Comparison of ENCODE assay signal across 8 cellular contexts in the genomic region with DNA sequence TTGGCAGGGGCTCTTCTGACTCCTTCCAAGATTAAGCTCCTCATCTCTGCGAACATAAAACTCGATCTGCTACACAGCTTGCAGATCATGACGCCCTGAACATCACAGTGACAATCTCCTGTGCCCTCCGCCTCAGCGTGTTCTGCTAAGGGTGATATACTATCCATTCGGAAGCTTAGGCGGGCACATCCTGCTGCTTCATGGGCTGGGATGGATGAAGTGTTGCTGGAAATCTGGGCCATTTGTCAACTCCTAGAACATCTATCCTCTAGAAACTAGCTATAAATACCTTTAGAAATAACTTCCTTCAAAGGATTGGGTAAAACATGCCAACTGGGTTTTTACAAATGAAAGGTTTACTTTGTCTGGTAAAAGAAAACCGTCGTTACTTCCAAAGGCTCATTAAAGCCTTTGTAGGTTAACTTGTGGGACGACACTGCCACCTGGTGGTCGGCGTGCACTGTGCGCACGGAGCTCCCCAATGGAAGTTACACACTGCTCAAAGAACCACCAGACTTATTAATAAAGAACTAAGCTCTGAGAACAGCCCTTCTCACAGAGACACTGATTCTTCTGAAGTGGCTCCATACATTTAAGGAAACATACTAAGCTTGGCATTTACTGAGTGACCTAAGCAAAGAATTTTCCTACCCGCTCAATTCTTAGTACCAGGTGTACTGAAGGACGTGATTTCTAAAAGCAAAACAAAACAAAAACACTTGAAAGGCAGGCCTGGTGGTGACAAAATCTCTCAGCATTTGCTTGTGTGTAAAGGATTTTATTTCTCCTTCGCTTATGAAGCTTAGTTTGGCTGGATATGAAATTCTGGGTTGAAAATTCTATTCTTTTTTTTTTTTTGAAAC. TPM values are rescaled to one million over a fixed set of nuclear protein-coding genes. Genes with fewer than 3 reads are reported as not detected.
DNase-seq lines count a peak whose midpoint lies in the region; ATAC-seq and TF ChIP-seq lines count a peak whose summit lies in the region.

No MANE protein-coding gene starts in this region.

- H3K79me2 ChIP-seq in HCT116 (ENCODE audit: insufficient read depth, low read length) = no peaks in the 10 kb centered on the region

- H3K4me2 ChIP-seq in HCT116 (ENCODE audit: low read length) = no peak overlapping the region

- DNase-seq in COLO668 (lab: John Stamatoyannopoulos, UW; ENCODE audit: unreplicated experiment) = peak; percentile 86
- DNase-seq in HCT116 (ENCODE audit: low read depth, low spot score) = peak; percentile 52
- DNase-seq in NCI-H526 (lab: John Stamatoyannopoulos, UW) = peak; percentile 42 to 85
- DNase-seq in activated CD4-positive, alpha-beta T cell treated with anti-CD3 and anti-CD28 coated beads, Interleukin-2, amount 50 U/mL, for 4 hours = peak; percentile 89 to 93
- peak; percentile 90 for DNase-seq in dermis blood vessel endothelial cell
- peak; percentile 84 to 87 (median 84) for DNase-seq in right lobe of liver
- DNase-seq in stimulated activated CD4-positive, alpha-beta T cell treated with anti-CD3 and anti-CD28 coated beads, Interleukin-4, amount 100 ng/mL, for 24 hours = peak; percentile 91

- CTCF ChIA-PET in HCT116 (lab: Charles Lee) = interaction anchor here (0.6 to 2.0 kb wide), 25 partner anchors 9 to 822 kb away, joined by 3 to 41 read pairs (median 5); no protein-coding TSS in a partner anchor

- no TSS peak for BruUV-seq in HCT116 (replicated peaks; lab: Mats Ljungman, UMichigan)

- peak; percentile 95 for ATAC-seq in HCT116
- peak; percentile 80 to 93 (median 85) for ATAC-seq in right lobe of liver
- ATAC-seq in HG03039 (IDR thresholded peaks at IDR 0.05; ENCODE audit: unreplicated experiment) = no peak

- H3K4me1 ChIP-seq in HCT116 (ENCODE audit: control insufficient read depth in 1 of 2, insufficient read depth in 2 of 2, low read length in 2 of 2) = no peaks in the 10 kb centered on the region
- peaks cover 0 to 10% (median 4%) of the 10 kb centered on the region in 4 donors for H3K4me1 ChIP-seq in right lobe of liver

- TF ChIP-seq CTCF in HCT116 (IDR thresholded peaks at IDR 0.05 in 2 of 3, conservative IDR thresholded peaks at IDR 0.05 in 1 of 3; ENCODE audit: borderline replicate concordance in 1 of 3, insufficient read depth in 1 of 3, low read depth in 2 of 3, low read length in 2 of 3) = peak; percentile 78 to 98 (median 89); a peak in 5 of 6 replicates
- peak; percentile 93 to 99 (median 97) for TF ChIP-seq CTCF in right lobe of liver (IDR thresholded peaks at IDR 0.05)

- H3K27ac ChIP-seq in HCT116 (ENCODE audit: low read depth, low read length) (no peak overlapping the region), right lobe of liver (no peak overlapping the region)

- no peaks in the 10 kb centered on the region for H4K20me1 ChIP-seq in HCT116 (ENCODE audit: insufficient read depth)

- H3K4me3 ChIP-seq in HCT116 (replicated peaks in 1 of 2; ENCODE audit: low read depth in 1 of 2, low read length in 2 of 2) (no peak overlapping the region), right lobe of liver (no peak overlapping the region)

- RAD21 ChIA-PET in HCT116 (lab: Charles Lee; ENCODE audit: low non-redundant PET in 1 of 2, low total read pairs in 2 of 2, uncharacterized antibody in 2 of 2, unreplicated experiment in 2 of 2) = interaction anchor here (0.6 to 1.5 kb wide), 8 partner anchors 143 to 306 kb away, joined by 3 to 10 read pairs (median 5); no protein-coding TSS in a partner anchor

- POLR2A ChIA-PET in HCT116 (lab: Charles Lee) = interaction anchor here (0.8 to 1.4 kb wide), 2 partner anchors 149 to 287 kb away, joined by 4 read pairs; no protein-coding TSS in a partner anchor

- intact Hi-C loops in HCT116 (cut with micrococcal nuclease) = loop anchor here (1.0 to 5.0 kb wide), 6 partner anchors 95 to 642 kb away; no protein-coding TSS in a partner anchor
- intact Hi-C loops in right lobe of liver (cut with DNase I) = loop anchor here (5.0 to 10.0 kb wide), 2 partner anchors 143 to 295 kb away; no protein-coding TSS in a partner anchor

- H3K9me3 ChIP-seq in HCT116 (ENCODE audit: control insufficient read depth in 1 of 2, insufficient read depth in 1 of 2, low read depth in 1 of 2, low read length in 2 of 2) = no peaks in the 10 kb centered on the region
- H3K9me3 ChIP-seq in right lobe of liver = no peaks in the 10 kb centered on the region

- no peak for TF ChIP-seq POLR2A in HCT116 (IDR thresholded peaks at IDR 0.05; ENCODE audit: borderline replicate concordance, extremely low read depth, insufficient read depth, insufficient read length)
- no peak for TF ChIP-seq POLR2A in right lobe of liver (IDR thresholded peaks at IDR 0.05)

- peak; percentile 87 for TF ChIP-seq RAD21 in HCT116 (IDR thresholded peaks at IDR 0.05; ENCODE audit: low read depth)

- H3K9ac ChIP-seq in HCT116 (ENCODE audit: low read length) = no peak overlapping the region

- no peaks in the 10 kb centered on the region for H3K36me3 ChIP-seq in HCT116 (ENCODE audit: control insufficient read depth in 1 of 2, insufficient read depth in 2 of 2, low read length in 2 of 2)
- peaks cover 0 to 12% (median 7%) of the 10 kb centered on the region in 4 donors for H3K36me3 ChIP-seq in right lobe of liver

- no peaks in the 10 kb centered on the region for H3K9me2 ChIP-seq in HCT116 (ENCODE audit: insufficient read depth)

- WGBS in right lobe of liver (ENCODE audit: insufficient coverage, low coverage, low lambda C conversion rate, missing lambda C conversion rate) = 51% methylated on average over 13 of the region's 17 CpGs

- no peak overlapping the region for H2AFZ ChIP-seq in HCT116 (ENCODE audit: low read depth, low read length, poor library complexity, severe bottlenecking)

- H3K27me3 ChIP-seq in HCT116 (ENCODE audit: insufficient read depth, low read length) (no peaks in the 10 kb centered on the region), right lobe of liver (no peaks in the 10 kb centered on the region)

TF ChIP-seq in HCT116, 20 proteins besides CTCF, POLR2A, EP300 and RAD21 (continues in another document):
- TF ChIP-seq ATF3 (IDR thresholded peaks at IDR 0.05) (no peak), CBX3 (IDR thresholded peaks at IDR 0.05; ENCODE audit: low read depth) (no peak), EGR1 (IDR thresholded peaks at IDR 0.05; ENCODE audit: low read depth) (no peak), POLR2AphosphoS5 (IDR thresholded peaks at IDR 0.05; ENCODE audit: low read depth, low read length) (no peak), CEBPB (IDR thresholded peaks at IDR 0.05; ENCODE audit: low read depth) (no peak), SIN3A (IDR thresholded peaks at IDR 0.05; ENCODE audit: low read depth) (no peak), ZFX (IDR thresholded peaks at IDR 0.05) (no peak), JUND (IDR thresholded peaks at IDR 0.05) (no peak), ELF1 (IDR thresholded peaks at IDR 0.05; ENCODE audit: borderline replicate concordance, low read depth) (no peak)
- TF ChIP-seq, protein P1, sequence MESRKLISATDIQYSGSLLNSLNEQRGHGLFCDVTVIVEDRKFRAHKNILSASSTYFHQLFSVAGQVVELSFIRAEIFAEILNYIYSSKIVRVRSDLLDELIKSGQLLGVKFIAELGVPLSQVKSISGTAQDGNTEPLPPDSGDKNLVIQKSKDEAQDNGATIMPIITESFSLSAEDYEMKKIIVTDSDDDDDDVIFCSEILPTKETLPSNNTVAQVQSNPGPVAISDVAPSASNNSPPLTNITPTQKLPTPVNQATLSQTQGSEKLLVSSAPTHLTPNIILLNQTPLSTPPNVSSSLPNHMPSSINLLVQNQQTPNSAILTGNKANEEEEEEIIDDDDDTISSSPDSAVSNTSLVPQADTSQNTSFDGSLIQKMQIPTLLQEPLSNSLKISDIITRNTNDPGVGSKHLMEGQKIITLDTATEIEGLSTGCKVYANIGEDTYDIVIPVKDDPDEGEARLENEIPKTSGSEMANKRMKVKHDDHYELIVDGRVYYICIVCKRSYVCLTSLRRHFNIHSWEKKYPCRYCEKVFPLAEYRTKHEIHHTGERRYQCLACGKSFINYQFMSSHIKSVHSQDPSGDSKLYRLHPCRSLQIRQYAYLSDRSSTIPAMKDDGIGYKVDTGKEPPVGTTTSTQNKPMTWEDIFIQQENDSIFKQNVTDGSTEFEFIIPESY (IDR thresholded peaks at IDR 0.05; ENCODE audit: extremely low read depth, insufficient replicate concordance, low read length) = no peak
- TF ChIP-seq, protein P2, sequence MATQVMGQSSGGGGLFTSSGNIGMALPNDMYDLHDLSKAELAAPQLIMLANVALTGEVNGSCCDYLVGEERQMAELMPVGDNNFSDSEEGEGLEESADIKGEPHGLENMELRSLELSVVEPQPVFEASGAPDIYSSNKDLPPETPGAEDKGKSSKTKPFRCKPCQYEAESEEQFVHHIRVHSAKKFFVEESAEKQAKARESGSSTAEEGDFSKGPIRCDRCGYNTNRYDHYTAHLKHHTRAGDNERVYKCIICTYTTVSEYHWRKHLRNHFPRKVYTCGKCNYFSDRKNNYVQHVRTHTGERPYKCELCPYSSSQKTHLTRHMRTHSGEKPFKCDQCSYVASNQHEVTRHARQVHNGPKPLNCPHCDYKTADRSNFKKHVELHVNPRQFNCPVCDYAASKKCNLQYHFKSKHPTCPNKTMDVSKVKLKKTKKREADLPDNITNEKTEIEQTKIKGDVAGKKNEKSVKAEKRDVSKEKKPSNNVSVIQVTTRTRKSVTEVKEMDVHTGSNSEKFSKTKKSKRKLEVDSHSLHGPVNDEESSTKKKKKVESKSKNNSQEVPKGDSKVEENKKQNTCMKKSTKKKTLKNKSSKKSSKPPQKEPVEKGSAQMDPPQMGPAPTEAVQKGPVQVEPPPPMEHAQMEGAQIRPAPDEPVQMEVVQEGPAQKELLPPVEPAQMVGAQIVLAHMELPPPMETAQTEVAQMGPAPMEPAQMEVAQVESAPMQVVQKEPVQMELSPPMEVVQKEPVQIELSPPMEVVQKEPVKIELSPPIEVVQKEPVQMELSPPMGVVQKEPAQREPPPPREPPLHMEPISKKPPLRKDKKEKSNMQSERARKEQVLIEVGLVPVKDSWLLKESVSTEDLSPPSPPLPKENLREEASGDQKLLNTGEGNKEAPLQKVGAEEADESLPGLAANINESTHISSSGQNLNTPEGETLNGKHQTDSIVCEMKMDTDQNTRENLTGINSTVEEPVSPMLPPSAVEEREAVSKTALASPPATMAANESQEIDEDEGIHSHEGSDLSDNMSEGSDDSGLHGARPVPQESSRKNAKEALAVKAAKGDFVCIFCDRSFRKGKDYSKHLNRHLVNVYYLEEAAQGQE (IDR thresholded peaks at IDR 0.05; ENCODE audit: low read depth) = no peak
- TF ChIP-seq, protein P3, sequence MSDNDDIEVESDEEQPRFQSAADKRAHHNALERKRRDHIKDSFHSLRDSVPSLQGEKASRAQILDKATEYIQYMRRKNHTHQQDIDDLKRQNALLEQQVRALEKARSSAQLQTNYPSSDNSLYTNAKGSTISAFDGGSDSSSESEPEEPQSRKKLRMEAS (IDR thresholded peaks at IDR 0.05) = no peak

RNA-seq across cellular contexts. Expression of gene CACNA2D4, which starts 21.5 kb away (rescaled TPM):
- 1.7 TPM for total RNA-seq in HCT116 (2021; ENCODE audit: unreplicated experiment)
- polyA plus RNA-seq in HCT116 (2012) = 1.1 TPM in 2 replicates
- 0.17 and 0.33 TPM in 2 replicates for total RNA-seq in dermis blood vessel endothelial cell
- 1 to 10 TPM in 3 of 6 experiments, under 1 TPM in 3; 0.87 to 1.9 (median 0.96) TPM for total RNA-seq in right lobe of liver
